In genomic region chr17:7011942-7012254, GRCh38 we compare ENCODE assay signal across 8 cellular contexts. TPM values are rescaled to one million over a fixed set of nuclear protein-coding genes. Genes with fewer than 3 reads are reported as not detected.
DNase-seq lines count a peak whose midpoint lies in the region; ATAC-seq and TF ChIP-seq lines count a peak whose summit lies in the region.

No MANE protein-coding gene starts in this region.

- no peak for ATAC-seq in naive thymus-derived CD8-positive, alpha-beta T cell
- ATAC-seq in GM21528 (IDR thresholded peaks at IDR 0.05; ENCODE audit: low FRiP score, unreplicated experiment) (no peak), HG02642 (IDR thresholded peaks at IDR 0.05; ENCODE audit: poor library complexity, unreplicated experiment) (no peak)

- no peaks in the 10 kb centered on the region for H3K36me3 ChIP-seq in BE2C

- no peak for DNase-seq in BE2C
- peak; percentile 2 for DNase-seq in LoVo (ENCODE audit: low spot score)
- no peak for DNase-seq in coronary artery (ENCODE audit: low spot score)
- no peak for DNase-seq in naive thymus-derived CD8-positive, alpha-beta T cell
- no peak for DNase-seq in erythroblast (lab: John Stamatoyannopoulos, UW)
- DNase-seq in OCI-M2 (lab: John Stamatoyannopoulos, UW; ENCODE audit: unreplicated experiment): no peak

- H3K27ac Mint-ChIP-seq in naive thymus-derived CD8-positive, alpha-beta T cell: peak overlapping the region; percentile 98 to 100 (median 100)

- POLR2A ChIA-PET in naive thymus-derived CD8-positive, alpha-beta T cell (lab: Charles Lee): interaction anchor here (0.6 to 1.9 kb wide), 12 partner anchors 9 to 371 kb away, joined by 3 to 20 read pairs (median 4); partner anchors contain the start of genes BCL6B, DVL2, SLC16A13 and TXNDC17

- H3K4me3 ChIP-seq in BE2C (ENCODE audit: low read depth, low read length) (peak overlapping the region; percentile 90), coronary artery (peak overlapping the region; percentile 93)

- no peaks in the 10 kb centered on the region for H3K27me3 ChIP-seq in BE2C

- H3K27ac ChIP-seq in coronary artery: peak overlapping the region; percentile 93 to 96

- no peak for TF ChIP-seq CTCF in BE2C (IDR thresholded peaks at IDR 0.05; ENCODE audit: low read depth, low read length)
- no peak for TF ChIP-seq CTCF in coronary artery (IDR thresholded peaks at IDR 0.05)

- peaks cover 29 to 82% (median 71%) of the 10 kb centered on the region in 4 donors for H3K4me1 Mint-ChIP-seq in naive thymus-derived CD8-positive, alpha-beta T cell

- no peaks in the 10 kb centered on the region for H3K4me1 ChIP-seq in BE2C

- peak overlapping the region; percentile 88 to 99 (median 96) for H3K4me3 Mint-ChIP-seq in naive thymus-derived CD8-positive, alpha-beta T cell

- no peaks in the 10 kb centered on the region for H3K9me3 Mint-ChIP-seq in naive thymus-derived CD8-positive, alpha-beta T cell

- peaks cover 0 to 29% (median 0%) of the 10 kb centered on the region in 3 donors for H3K36me3 Mint-ChIP-seq in naive thymus-derived CD8-positive, alpha-beta T cell

- H3K27me3 Mint-ChIP-seq in naive thymus-derived CD8-positive, alpha-beta T cell: no peaks in the 10 kb centered on the region

- H3K9me3 ChIP-seq in BE2C: no peaks in the 10 kb centered on the region

- TF ChIP-seq POLR2A in erythroblast (IDR thresholded peaks at IDR 0.05; ENCODE audit: low read length): no peak

RNA-seq across cellular contexts. Expression of gene RNASEK, which starts 0.5 kb away (rescaled TPM):
- polyA plus RNA-seq in BE2C (2012; ENCODE audit: insufficient read depth, insufficient read length, low read depth): 154 TPM
- 100 to 1,000 TPM; 117 to 120 TPM for total RNA-seq in naive thymus-derived CD8-positive, alpha-beta T cell
- polyA plus RNA-seq in naive thymus-derived CD8-positive, alpha-beta T cell: 100 to 1,000 TPM; 477 to 597 (median 559) TPM

RNA-seq across cellular contexts. Expression of gene BCL6B, which starts 11.0 kb away (rescaled TPM):
- 0.62 TPM for polyA plus RNA-seq in BE2C (2012; ENCODE audit: insufficient read depth, insufficient read length, low read depth)
- total RNA-seq in naive thymus-derived CD8-positive, alpha-beta T cell: not detected
- not detected for polyA plus RNA-seq in naive thymus-derived CD8-positive, alpha-beta T cell

RNA-seq across cellular contexts. Expression of gene ALOX12, which starts 16.0 kb away (rescaled TPM):
- polyA plus RNA-seq in BE2C (2012; ENCODE audit: insufficient read depth, insufficient read length, low read depth): 0.19 TPM
- total RNA-seq in naive thymus-derived CD8-positive, alpha-beta T cell: not detected
- polyA plus RNA-seq in naive thymus-derived CD8-positive, alpha-beta T cell: under 1 TPM; 0.09 to 0.31 (median 0.12) TPM

RNA-seq across cellular contexts. Expression of gene SLC16A13, which starts 23.9 kb away (rescaled TPM):
- not detected for polyA plus RNA-seq in BE2C (2012; ENCODE audit: insufficient read depth, insufficient read length, low read depth)
- total RNA-seq in naive thymus-derived CD8-positive, alpha-beta T cell: 10 to 100 TPM; 11.5 to 14.7 TPM
- polyA plus RNA-seq in naive thymus-derived CD8-positive, alpha-beta T cell: 1 to 10 TPM in 1 of 3 donors, under 1 TPM in 2; 0.93 to 1.2 (median 0.97) TPM

RNA-seq across cellular contexts. Expression of gene SLC16A11, which starts 32.0 kb away (rescaled TPM):
- polyA plus RNA-seq in BE2C (2012; ENCODE audit: insufficient read depth, insufficient read length, low read depth): not detected
- total RNA-seq in naive thymus-derived CD8-positive, alpha-beta T cell: 1 to 10 TPM; 2.8 to 3.5 TPM
- polyA plus RNA-seq in naive thymus-derived CD8-positive, alpha-beta T cell: 1 to 10 TPM; 2.0 to 2.2 (median 2.0) TPM
